ENCODE assay signal across 8 cellular contexts in genomic region chr17:38676706-38677504, GRCh38. TPM values are rescaled to one million over a fixed set of nuclear protein-coding genes. Genes with fewer than 3 reads are reported as not detected.
DNase-seq lines count a peak whose midpoint lies in the region; ATAC-seq, FAIRE-seq and TF ChIP-seq lines count a peak whose summit lies in the region.

No MANE protein-coding gene starts in this region.

- no peaks in the 10 kb centered on the region for H3K27me3 ChIP-seq in DND-41 (ENCODE audit: insufficient read depth, low read length, poor library complexity)

- no peak overlapping the region for H3K27ac Mint-ChIP-seq in effector memory CD8-positive, alpha-beta T cell
- peak overlapping the region; percentile 48 for H3K27ac Mint-ChIP-seq in mesothelial cell of epicardium

- peak overlapping the region; percentile 21 to 54 for H3K4me3 Mint-ChIP-seq in effector memory CD8-positive, alpha-beta T cell
- H3K4me3 Mint-ChIP-seq in mesothelial cell of epicardium = no peak overlapping the region

- no peak overlapping the region for H3K4me3 ChIP-seq in DND-41 (ENCODE audit: low read depth in 1 of 2, low read length in 2 of 2)

- H3K9ac ChIP-seq in DND-41 (ENCODE audit: low read depth, low read length) = no peak overlapping the region; the same call in 1 of the 2 replicates

- H4K20me1 ChIP-seq in DND-41 (ENCODE audit: insufficient read depth, low read length) = peaks cover 12% of the 10 kb centered on the region; the same call in 1 of the 2 replicates

- H3K27ac ChIP-seq in DND-41 (ENCODE audit: low read length) = no peak overlapping the region

- ATAC-seq in DND-41 (ENCODE audit: insufficient read depth, low read depth) = peak; percentile 65
- peak; percentile 61 for ATAC-seq in effector memory CD8-positive, alpha-beta T cell (replicated peaks)
- no peak for ATAC-seq in GM21526 (IDR thresholded peaks at IDR 0.05; ENCODE audit: low FRiP score, unreplicated experiment)

- no peak overlapping the region for H3K4me2 ChIP-seq in DND-41 (ENCODE audit: insufficient read depth, low read length)

- H3K36me3 ChIP-seq in DND-41 (ENCODE audit: insufficient read depth, low read length) = no peaks in the 10 kb centered on the region; the same call in 1 of the 2 replicates

- DNase-seq in DND-41 = peak; percentile 87
- DNase-seq in HTR-8/SVneo (ENCODE audit: insufficient read length, low spot score) = peak; percentile 94
- DNase-seq in NOMO-1 (lab: John Stamatoyannopoulos, UW; ENCODE audit: unreplicated experiment in 2 of 2) = peak; percentile 46 to 66
- DNase-seq in activated CD8-positive, alpha-beta memory T cell treated with anti-CD3 and anti-CD28 coated beads for 4 hours (ENCODE audit: low read depth in 2 of 2) = peak; percentile 66 to 69
- DNase-seq in effector memory CD8-positive, alpha-beta T cell = peak; percentile 77 to 88 (median 80)
- DNase-seq in mesothelial cell of epicardium (ENCODE audit: low spot score in 2 of 2, unreplicated experiment in 2 of 2) = peak; percentile 56 to 87
- peak; percentile 61 to 67 for DNase-seq in stimulated activated CD8-positive, alpha-beta memory T cell treated with anti-CD3 and anti-CD28 coated beads, Interleukin-15, amount 100 ng/mL, for 4 hours (ENCODE audit: low read depth in 2 of 2)

- H3K79me2 ChIP-seq in DND-41 (ENCODE audit: insufficient read depth, low read length) = peaks cover 7% of the 10 kb centered on the region; the same call in 1 of the 2 replicates

- H3K36me3 Mint-ChIP-seq in effector memory CD8-positive, alpha-beta T cell (ENCODE audit: insufficient read depth) = no peaks in the 10 kb centered on the region
- H3K36me3 Mint-ChIP-seq in mesothelial cell of epicardium = no peaks in the 10 kb centered on the region

- H2AFZ ChIP-seq in DND-41 (ENCODE audit: low read depth, low read length) = peak overlapping the region; percentile 61; the same call in 1 of the 2 replicates

- H3K9me3 ChIP-seq in DND-41 (ENCODE audit: insufficient read depth, low read length, severe bottlenecking) = no peaks in the 10 kb centered on the region

- peaks cover 20 to 24% of the 10 kb centered on the region in 2 donors for H3K27me3 Mint-ChIP-seq in effector memory CD8-positive, alpha-beta T cell
- H3K27me3 Mint-ChIP-seq in mesothelial cell of epicardium (ENCODE audit: low read depth) = peaks cover 37% of the 10 kb centered on the region

- no peak for FAIRE-seq in HTR-8/SVneo (lab: Jason Lieb, UNC)

- no peaks in the 10 kb centered on the region for H3K9me3 Mint-ChIP-seq in effector memory CD8-positive, alpha-beta T cell
- no peaks in the 10 kb centered on the region for H3K9me3 Mint-ChIP-seq in mesothelial cell of epicardium

- TF ChIP-seq CTCF in DND-41 (IDR thresholded peaks at IDR 0.05; ENCODE audit: borderline replicate concordance, extremely low read depth, low read length, poor library complexity, severe bottlenecking) = peak; percentile 99
- peak; percentile 86 for TF ChIP-seq CTCF in mesothelial cell of epicardium (IDR thresholded peaks at IDR 0.05; ENCODE audit: unreplicated experiment)

- H3K4me1 ChIP-seq in DND-41 (ENCODE audit: insufficient read depth, low read length) = peaks cover 40% of the 10 kb centered on the region

- peaks cover 11 to 13% of the 10 kb centered on the region in 2 donors for H3K4me1 Mint-ChIP-seq in effector memory CD8-positive, alpha-beta T cell (ENCODE audit: low read depth in 2 of 2)
- H3K4me1 Mint-ChIP-seq in mesothelial cell of epicardium = peaks cover 9% of the 10 kb centered on the region

RNA-seq across cellular contexts. Expression of gene EPOP, which starts 2.1 kb away (rescaled TPM):
- 3.7 to 4.0 TPM (median 3.8 TPM) in 3 replicates for total RNA-seq in mesothelial cell of epicardium

RNA-seq across cellular contexts. Expression of gene MLLT6, which starts 28.2 kb away (rescaled TPM):
- 171 to 184 TPM (median 178 TPM) in 3 replicates for total RNA-seq in mesothelial cell of epicardium

RNA-seq across cellular contexts. Expression of gene CISD3, which starts 53.2 kb away (rescaled TPM):
- total RNA-seq in mesothelial cell of epicardium = 4.6 to 5.6 TPM (median 5.1 TPM) in 3 replicates
